31 cellular contexts compared by ENCODE assay signal in the genomic region with DNA sequence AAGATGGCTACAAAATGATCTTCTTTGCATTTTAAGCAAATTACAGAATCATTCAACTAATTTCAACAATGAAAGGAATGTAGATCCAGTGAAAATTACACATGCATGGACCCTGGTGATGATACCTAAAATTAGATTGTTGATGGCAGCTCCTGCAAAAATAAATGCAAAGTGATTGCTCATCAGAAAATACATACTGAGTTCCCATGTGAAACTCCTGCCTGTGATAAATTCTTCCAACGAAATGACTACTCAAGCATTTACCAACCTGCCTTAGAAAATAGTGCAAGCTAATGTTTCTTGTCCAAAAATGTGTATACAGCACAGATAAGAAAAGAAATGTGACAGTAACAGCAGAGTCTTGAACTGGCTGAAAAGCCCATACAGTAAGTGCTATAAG.
"Had no signal": no experiment of that assay in that cellular context is flagged by ENCODE, and none has a peak within 500 bp of the region (broad histone marks: within the 10 kb centered on the region; RNA-seq: fewer than 3 reads in every experiment).

No MANE protein-coding gene starts in this region.

- H3K4me1 ChIP-seq: gastroesophageal sphincter, psoas muscle, sigmoid colon, spleen, tibial nerve had no signal

- ATAC-seq: esophagus mucosa; gastroesophageal sphincter; heart left ventricle; left lobe of liver; mucosa of descending colon; naive thymus-derived CD4-positive, alpha-beta T cell; psoas muscle; right cardiac atrium; stimulated activated memory B cell treated with anti-CD40 and anti-IgM and Interleukin-4, amounts not matched to agents 10 μg/mL and 1 μg/mL and 100 μg/mL, for 72 hours had no signal

- H3K27me3 ChIP-seq: gastroesophageal sphincter, heart left ventricle, hepatocyte, ovary, sigmoid colon, spleen, tibial nerve, upper lobe of left lung had no signal

- H3K27me3 Mint-ChIP-seq: memory B cell; stimulated activated memory B cell treated with anti-CD40 and anti-IgM and Interleukin-4, amounts not matched to agents 10 μg/mL and 1 μg/mL and 100 μg/mL, for 72 hours; stimulated activated naive CD8-positive, alpha-beta T cell treated with anti-CD3 and anti-CD28 coated beads, Interleukin-15, Interleukin-2, amounts not matched to agents 100 ng/mL and 50 ng/mL, for 24 hours had no signal

- H3K27ac Mint-ChIP-seq: endodermal cell; memory B cell; naive thymus-derived CD4-positive, alpha-beta T cell; stimulated activated memory B cell treated with anti-CD40 and anti-IgM and Interleukin-4, amounts not matched to agents 10 μg/mL and 1 μg/mL and 100 μg/mL, for 72 hours; stimulated activated naive CD8-positive, alpha-beta T cell treated with anti-CD3 and anti-CD28 coated beads, Interleukin-15, Interleukin-2, amounts not matched to agents 100 ng/mL and 50 ng/mL, for 24 hours had no signal

- H3K4me3 ChIP-seq: gastroesophageal sphincter, heart left ventricle, hepatocyte, lung, mucosa of descending colon, ovary, psoas muscle, sigmoid colon, skin epidermis, spleen, thoracic aorta, tibial nerve, upper lobe of left lung had no signal

- DNase-seq: effector CD8-positive, alpha-beta T cell; endodermal cell; foreskin fibroblast; heart left ventricle; kidney; mucosa of descending colon; naive thymus-derived CD4-positive, alpha-beta T cell; nephron progenitor cell; nucleus accumbens; ovary; posterior cingulate gyrus; psoas muscle; right cardiac atrium; sigmoid colon; spleen; stimulated activated CD4-positive, alpha-beta T cell treated with anti-CD3 and anti-CD28 coated beads, Interleukin-4, amount 100 ng/mL, for 4 hours; upper lobe of left lung had no signal

- H2AFZ ChIP-seq: hepatocyte had no signal

- H3K9me3 ChIP-seq: gastroesophageal sphincter, heart left ventricle, mucosa of descending colon, ovary, psoas muscle, sigmoid colon, spleen, thoracic aorta, tibial nerve, upper lobe of left lung had no signal

- H3K79me2 ChIP-seq: hepatocyte had no signal

- H3K36me3 ChIP-seq: gastroesophageal sphincter, heart left ventricle, ovary, sigmoid colon, thoracic aorta, tibial nerve, upper lobe of left lung had no signal

- H3K4me2 ChIP-seq: hepatocyte had no signal

- H3K9me3 Mint-ChIP-seq: endodermal cell; memory B cell; naive thymus-derived CD4-positive, alpha-beta T cell; stimulated activated memory B cell treated with anti-CD40 and anti-IgM and Interleukin-4, amounts not matched to agents 10 μg/mL and 1 μg/mL and 100 μg/mL, for 72 hours; stimulated activated naive CD8-positive, alpha-beta T cell treated with anti-CD3 and anti-CD28 coated beads, Interleukin-15, Interleukin-2, amounts not matched to agents 100 ng/mL and 50 ng/mL, for 24 hours had no signal

- H3K4me1 Mint-ChIP-seq: endodermal cell; naive thymus-derived CD4-positive, alpha-beta T cell had no signal

- H3K4me3 Mint-ChIP-seq: endodermal cell; memory B cell; naive thymus-derived CD4-positive, alpha-beta T cell; nephron progenitor cell; stimulated activated memory B cell treated with anti-CD40 and anti-IgM and Interleukin-4, amounts not matched to agents 10 μg/mL and 1 μg/mL and 100 μg/mL, for 72 hours; stimulated activated naive CD8-positive, alpha-beta T cell treated with anti-CD3 and anti-CD28 coated beads, Interleukin-15, Interleukin-2, amounts not matched to agents 100 ng/mL and 50 ng/mL, for 24 hours had no signal

- H3K27ac ChIP-seq: epithelial cell of prostate, gastroesophageal sphincter, heart left ventricle, hepatocyte, ovary, psoas muscle, sigmoid colon, skin epidermis, thoracic aorta, tibial nerve, upper lobe of left lung had no signal

- FAIRE-seq: colon, kidney, urothelium cell line had no signal
